8 cellular contexts compared by ENCODE assay signal in the genomic region with DNA sequence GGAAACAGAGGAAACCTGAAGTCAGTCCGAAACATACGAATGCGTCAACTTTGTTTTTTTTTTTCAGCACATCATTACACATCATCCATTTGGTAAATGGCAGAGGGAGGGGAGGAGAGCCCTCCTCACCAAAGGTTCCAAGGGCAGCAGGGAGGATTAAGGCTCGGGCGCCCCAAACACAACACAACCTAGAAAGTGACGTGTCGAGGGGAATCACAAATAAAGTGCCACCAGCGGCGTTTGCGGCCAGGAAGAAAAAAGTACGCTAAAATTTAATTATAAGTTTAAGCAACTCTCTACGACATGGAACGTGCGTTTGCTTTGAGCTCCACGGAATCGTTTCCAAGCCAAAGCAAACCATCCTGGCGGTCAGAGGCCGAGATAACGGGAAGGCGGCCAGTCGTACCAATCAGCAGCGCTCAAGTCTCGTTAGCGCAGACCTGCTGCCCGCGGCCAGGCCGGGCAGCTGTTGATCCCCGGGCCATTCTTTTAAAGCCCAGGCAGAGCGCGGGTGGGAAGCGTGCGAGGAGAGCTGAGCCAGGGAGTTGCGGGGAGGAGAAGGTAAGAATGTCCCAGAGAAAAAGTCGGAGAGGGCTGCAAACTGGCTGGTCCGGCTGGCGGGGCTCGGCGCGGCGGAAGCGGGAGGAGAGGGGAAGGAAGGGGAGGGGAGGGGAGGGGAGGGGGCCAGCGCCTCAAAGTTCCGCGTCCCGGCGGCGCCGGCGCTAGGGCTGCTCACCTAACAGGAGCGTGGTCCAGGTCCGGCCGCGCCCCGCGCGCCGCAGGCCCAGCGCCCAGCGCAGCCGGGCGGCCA. TPM values are rescaled to one million over a fixed set of nuclear protein-coding genes. Genes with fewer than 3 reads are reported as not detected.
DNase-seq lines count a peak whose midpoint lies in the region; ATAC-seq and FAIRE-seq lines count a peak whose summit lies in the region.

No MANE protein-coding gene starts in this region.

- peak overlapping the region; percentile 91 to 96 (median 94) for H3K4me3 Mint-ChIP-seq in immature natural killer cell

- H3K27ac ChIP-seq in caudate nucleus (ENCODE audit: low read depth, low read length) (peak overlapping the region; percentile 40), small intestine (ENCODE audit: low read depth in 1 of 2, low read length in 1 of 2) (peak overlapping the region in 1 of 2 donors; percentile 92)

- peak; percentile 91 for DNase-seq in DMS 273 (lab: John Stamatoyannopoulos, UW; ENCODE audit: unreplicated experiment)
- peak; percentile 59 for DNase-seq in NAMALWA (ENCODE audit: low spot score)
- DNase-seq in UCSD-AML1 (lab: John Stamatoyannopoulos, UW; ENCODE audit: unreplicated experiment), result peak; percentile 42
- peak in 43 of 61 donors; percentile 3 to 66 (median 24) for DNase-seq in caudate nucleus (lab: John Stamatoyannopoulos, UW)
- DNase-seq in immature natural killer cell, result peak; percentile 33 to 44 (median 40)
- peak; percentile 55 for DNase-seq in small intestine
- no peak for DNase-seq in NCI-H128 (lab: John Stamatoyannopoulos, UW; ENCODE audit: unreplicated experiment)

- FAIRE-seq in small intestine (lab: Jason Lieb, UNC), result no peak

- 0% methylated on average over 50 to 61 of the region's 61 CpGs for WGBS in small intestine, 3 donors

- peak overlapping the region; percentile 78 to 95 for H3K4me3 ChIP-seq in small intestine (ENCODE audit: low read depth in 1 of 2, low read length in 2 of 2)

- H3K36me3 Mint-ChIP-seq in immature natural killer cell, result no peaks in the 10 kb centered on the region

- peaks cover 2 to 14% (median 9%) of the 10 kb centered on the region in 3 donors for H3K27me3 Mint-ChIP-seq in immature natural killer cell (ENCODE audit: low read depth in 3 of 3)

- no peaks in the 10 kb centered on the region for H3K9me3 ChIP-seq in small intestine (ENCODE audit: control insufficient read depth, low read depth)

- no peaks in the 10 kb centered on the region for H3K27me3 ChIP-seq in small intestine (ENCODE audit: control insufficient read depth in 2 of 2, insufficient read depth in 2 of 2, low read length in 2 of 2)

- H3K9me3 Mint-ChIP-seq in immature natural killer cell, result no peaks in the 10 kb centered on the region

- ATAC-seq in GM21737 (IDR thresholded peaks at IDR 0.05; ENCODE audit: unreplicated experiment), result peak; percentile 11

- peaks cover 0 to 4% of the 10 kb centered on the region in 2 donors for H3K4me1 ChIP-seq in small intestine (ENCODE audit: control insufficient read depth in 2 of 2, insufficient read depth in 1 of 2, low read depth in 1 of 2, low read length in 1 of 2)

- H3K36me3 ChIP-seq in small intestine (ENCODE audit: control insufficient read depth in 2 of 2, insufficient read depth in 2 of 2, low read length in 2 of 2), result no peaks in the 10 kb centered on the region

- H3K27ac Mint-ChIP-seq in immature natural killer cell, result peak overlapping the region; percentile 87 to 93 (median 92)

- peaks cover 22 to 33% of the 10 kb centered on the region in 2 donors for H3K4me1 Mint-ChIP-seq in immature natural killer cell

RNA-seq across cellular contexts. Expression of a gene that starts 0.7 kb away (rescaled TPM):
- 1 to 10 TPM; 1.6 to 2.5 (median 1.8) TPM for polyA plus RNA-seq in immature natural killer cell
- 10 to 100 TPM in 1 of 3 donors, 1 to 10 TPM in 1, under 1 TPM in 1; 0.89 to 10.5 (median 2.2) TPM for polyA plus RNA-seq in small intestine
